Comparison of ENCODE assay signal across 10 cellular contexts in the genomic region with DNA sequence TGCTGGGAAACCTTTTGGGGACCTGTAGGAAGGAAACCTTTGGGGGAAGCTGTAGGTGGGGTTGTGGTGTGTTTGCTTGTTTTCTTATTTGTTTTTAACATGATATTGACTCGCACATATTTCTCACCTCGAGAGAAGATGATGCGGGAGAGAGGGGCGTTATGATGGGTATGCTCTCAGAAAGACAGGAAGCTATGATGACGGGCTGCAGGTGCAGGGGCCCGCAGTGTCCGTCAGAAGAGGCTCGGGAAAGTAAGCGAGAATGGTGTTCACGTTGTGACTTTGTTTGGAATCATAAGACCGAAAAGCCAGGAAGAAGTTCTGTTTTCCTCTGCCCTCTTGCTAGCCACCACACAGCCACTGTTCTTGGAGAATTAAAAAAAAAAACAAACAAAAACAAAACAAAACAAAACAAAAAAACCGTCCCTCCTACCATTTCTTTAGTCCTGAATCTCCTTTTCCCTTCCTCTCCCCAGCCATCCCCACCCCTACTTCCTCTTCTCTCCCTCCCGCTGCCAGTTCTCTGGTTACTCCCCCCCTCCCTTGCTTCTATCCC. TPM values are rescaled to one million over a fixed set of nuclear protein-coding genes. Genes with fewer than 3 reads are reported as not detected.
DNase-seq lines count a peak whose midpoint lies in the region; ATAC-seq and TF ChIP-seq lines count a peak whose summit lies in the region.
"Had no signal": no experiment of that assay in that cellular context is flagged by ENCODE, and none has a peak within 500 bp of the region (broad histone marks: within the 10 kb centered on the region; RNA-seq: fewer than 3 reads in every experiment).

No MANE protein-coding gene starts in this region.

- no peaks in the 10 kb centered on the region for H3K4me1 ChIP-seq in breast epithelium
- H3K4me1 ChIP-seq in muscle layer of duodenum (ENCODE audit: control insufficient read depth in 1 of 2, insufficient read depth in 2 of 2, low read length in 2 of 2): peaks cover 0 to 14% of the 10 kb centered on the region in 2 donors

- peak overlapping the region; percentile 53 for H3K4me3 ChIP-seq in AG10803 (ENCODE audit: low read length)
- peak overlapping the region; percentile 45 to 62 (median 48) for H3K4me3 ChIP-seq in breast epithelium
- H3K4me3 ChIP-seq in muscle layer of duodenum (ENCODE audit: low read depth in 1 of 2, low read length in 2 of 2): peak overlapping the region; percentile 67 to 68

- H3K36me3 ChIP-seq in breast epithelium (no peaks in the 10 kb centered on the region), muscle layer of duodenum (ENCODE audit: control insufficient read depth in 1 of 2, insufficient read depth in 2 of 2, low read length in 2 of 2) (no peaks in the 10 kb centered on the region)

- H3K9me3 Mint-ChIP-seq in IgD-negative memory B cell: no peaks in the 10 kb centered on the region

- peak overlapping the region; percentile 76 to 94 (median 87) for H3K4me3 Mint-ChIP-seq in IgD-negative memory B cell

- H3K9me3 ChIP-seq in breast epithelium: no peaks in the 10 kb centered on the region
- H3K9me3 ChIP-seq in muscle layer of duodenum (ENCODE audit: control insufficient read depth in 1 of 2, low read length in 2 of 2): no peaks in the 10 kb centered on the region

- intact Hi-C loops in breast epithelium (cut with DNase I; ENCODE audit: low total_unique reads): no loop called here

- H3K27ac Mint-ChIP-seq in IgD-negative memory B cell: peak overlapping the region in 1 of 3 donors; percentile 81

- no peaks in the 10 kb centered on the region for H3K36me3 Mint-ChIP-seq in IgD-negative memory B cell

- no peak for ATAC-seq in GM21737 (IDR thresholded peaks at IDR 0.05; ENCODE audit: unreplicated experiment)
- no peak for ATAC-seq in GM19351 (IDR thresholded peaks at IDR 0.05; ENCODE audit: unreplicated experiment)

- peaks cover 2 to 16% (median 5%) of the 10 kb centered on the region in 3 donors for H3K4me1 Mint-ChIP-seq in IgD-negative memory B cell

- DNase-seq in AG10803 (ENCODE audit: low read depth) (no peak), breast epithelium (ENCODE audit: low spot score in 2 of 2) (no peak), erythroblast (lab: John Stamatoyannopoulos, UW) (no peak), amygdala (lab: John Stamatoyannopoulos, UW) (no peak)
- DNase-seq: activated gamma-delta T cell treated with Interleukin-2 at 50 U/mL for 16 hours; stimulated activated CD4-positive, alpha-beta T cell treated with anti-CD3 and anti-CD28 coated beads, Interleukin-4, amount 100 ng/mL, for 1 hour had no signal

- H3K27me3 Mint-ChIP-seq in IgD-negative memory B cell: peaks cover 49% of the 10 kb centered on the region

- H3K27me3 ChIP-seq in breast epithelium: peaks cover 0 to 53% of the 10 kb centered on the region in 2 donors
- no peaks in the 10 kb centered on the region for H3K27me3 ChIP-seq in muscle layer of duodenum (ENCODE audit: low read depth, low read length)

- H3K27ac ChIP-seq in breast epithelium (no peak overlapping the region), muscle layer of duodenum (ENCODE audit: low read length) (peak overlapping the region; percentile 52)

- no peak for TF ChIP-seq POLR2A in breast epithelium (IDR thresholded peaks at IDR 0.05)
- no peak for TF ChIP-seq POLR2A in erythroblast (IDR thresholded peaks at IDR 0.05; ENCODE audit: low read length)

- TF ChIP-seq CTCF in AG10803 (conservative IDR thresholded peaks at IDR 0.05; ENCODE audit: low read length) (no peak), breast epithelium (IDR thresholded peaks at IDR 0.05) (no peak)

RNA-seq across cellular contexts. Expression of a gene that starts 0.4 kb away (rescaled TPM):
- polyA plus RNA-seq in IgD-negative memory B cell: 0.05 TPM
- total RNA-seq in breast epithelium: 10 to 100 TPM in 1 of 3 donors, 1 to 10 TPM in 1, under 1 TPM in 1; 0.98 to 25.3 (median 2.6) TPM
